Comparison of ENCODE assay signal across 8 cellular contexts in the genomic region with DNA sequence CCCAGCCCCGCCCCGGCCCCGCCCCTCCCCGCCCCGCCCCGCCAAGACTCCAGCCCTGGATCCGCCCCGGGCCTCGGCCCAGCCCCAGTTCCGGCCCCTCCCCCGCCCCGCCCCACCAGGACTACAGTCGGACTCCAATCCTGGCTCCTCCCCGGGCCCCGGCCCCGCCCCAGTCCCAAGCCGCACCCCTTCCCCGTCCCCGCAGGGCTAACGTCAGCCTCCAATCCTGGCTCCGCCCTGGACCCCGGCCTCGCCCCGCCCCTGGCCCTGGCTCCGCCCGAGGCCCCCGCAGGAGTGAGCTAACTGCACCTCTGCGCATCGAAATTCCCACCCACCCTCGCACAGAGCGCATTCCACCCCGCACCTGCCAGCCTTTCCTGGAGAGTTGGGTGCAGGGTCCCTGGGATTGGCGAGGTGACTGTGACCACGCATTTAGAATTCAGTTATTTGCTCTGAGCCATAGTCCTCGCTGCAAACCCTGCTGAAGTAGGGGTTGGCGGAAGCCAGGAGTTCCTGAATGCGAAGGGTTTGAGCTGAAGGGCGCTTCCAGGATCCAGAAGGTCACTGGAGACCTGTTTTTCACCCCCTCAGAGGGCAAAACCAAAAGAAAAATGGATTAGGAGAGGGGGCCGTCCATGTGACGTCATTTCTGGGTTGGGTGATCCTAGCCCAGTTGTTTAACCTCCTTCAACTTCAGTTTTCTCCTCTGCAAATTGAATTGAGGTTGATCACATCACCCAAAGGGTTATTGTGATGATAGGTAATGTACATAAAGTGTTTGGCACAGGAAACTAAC. TPM values are rescaled to one million over a fixed set of nuclear protein-coding genes. Genes with fewer than 3 reads are reported as not detected.
DNase-seq lines count a peak whose midpoint lies in the region; ATAC-seq, FAIRE-seq and TF ChIP-seq lines count a peak whose summit lies in the region.

No MANE protein-coding gene starts in this region.

- peak overlapping the region; percentile 92 for H3K27ac Mint-ChIP-seq in type B pancreatic cell

- H3K36me3 ChIP-seq in heart left ventricle: peaks cover 0 to 13% (median 0%) of the 10 kb centered on the region in 9 donors

- H3K36me3 Mint-ChIP-seq in type B pancreatic cell: no peaks in the 10 kb centered on the region

- H3K4me3 Mint-ChIP-seq in type B pancreatic cell: peak overlapping the region; percentile 83

- H3K27ac ChIP-seq in adipose tissue (ENCODE audit: low read depth, low read length) (peak overlapping the region; percentile 7), heart left ventricle (peak overlapping the region; percentile 68 to 96 (median 93))

- TF ChIP-seq CTCF in heart left ventricle (IDR thresholded peaks at IDR 0.05): no peak
- no peak for TF ChIP-seq CTCF in type B pancreatic cell (conservative IDR thresholded peaks at IDR 0.05)

- H3K4me1 ChIP-seq in heart left ventricle: peaks cover 7 to 55% (median 35%) of the 10 kb centered on the region in 12 donors

- TF ChIP-seq POLR2A in GM12891 (IDR thresholded peaks at IDR 0.05; ENCODE audit: low read depth, low read length) (no peak), heart left ventricle (IDR thresholded peaks at IDR 0.05) (peak in 1 of 2 donors; percentile 32)

- intact Hi-C loops in heart left ventricle (cut with DNase I) (loop anchor here in 4 of 10 donors (5.0 to 10.0 kb wide), 4 partner anchors 153 to 276 kb away; a partner anchor contains a TSS), posterior cingulate gyrus (cut with DNase I) (no loop called here)

- H3K9me3 Mint-ChIP-seq in type B pancreatic cell: no peaks in the 10 kb centered on the region

- H3K9me3 ChIP-seq in heart left ventricle: no peaks in the 10 kb centered on the region

- DNase-seq in GM12891 (ENCODE audit: insufficient read length, low spot score): peak; percentile 97
- DNase-seq in NCI-H1417 (lab: John Stamatoyannopoulos, UW): peak; percentile 91 to 99 (median 95)
- DNase-seq in SW480 (ENCODE audit: low spot score): peak; percentile 85
- peak; percentile 97 to 99 (median 98) for DNase-seq in heart left ventricle
- DNase-seq in posterior cingulate gyrus: peak; percentile 96 to 100 (median 99)
- peak; percentile 96 for DNase-seq in type B pancreatic cell (ENCODE audit: extremely low spot score, unreplicated experiment)

- WGBS in adipose tissue, 3 donors: 2 to 3% (median 3%) methylated on average over 29 to 40 of the region's 40 CpGs
- WGBS in heart left ventricle, 4 donors: 3 to 16% (median 6%) methylated on average over 8 to 40 of the region's 40 CpGs

- no peaks in the 10 kb centered on the region for H3K27me3 Mint-ChIP-seq in type B pancreatic cell

- H3K27me3 ChIP-seq in heart left ventricle: no peaks in the 10 kb centered on the region

- peak overlapping the region in 11 of 12 donors; percentile 30 to 99 (median 79) for H3K4me3 ChIP-seq in heart left ventricle

- peaks cover 51% of the 10 kb centered on the region for H3K4me1 Mint-ChIP-seq in type B pancreatic cell (ENCODE audit: unreplicated experiment)

- no peak for FAIRE-seq in GM12891 (lab: Jason Lieb, UNC)

- ATAC-seq in HG02759 (IDR thresholded peaks at IDR 0.05; ENCODE audit: unreplicated experiment) (peak; percentile 85), heart left ventricle (peak; percentile 88 to 93 (median 90))

TF ChIP-seq in GM12891, 5 proteins besides CTCF, POLR2A, EP300 and RAD21:
- TF ChIP-seq POU2F2 (IDR thresholded peaks at IDR 0.05; ENCODE audit: low read depth, low read length): no peak
- TF ChIP-seq POLR2AphosphoS5 (IDR thresholded peaks at IDR 0.05; ENCODE audit: low read depth, low read length): no peak
- TF ChIP-seq TAF1 (IDR thresholded peaks at IDR 0.05; ENCODE audit: low read depth, low read length): no peak
- TF ChIP-seq SPI1 (IDR thresholded peaks at IDR 0.05; ENCODE audit: low read depth, low read length): no peak
- TF ChIP-seq PAX5 (IDR thresholded peaks at IDR 0.05; ENCODE audit: insufficient read depth, low read length, severe bottlenecking): no peak

RNA-seq across cellular contexts. Expression of a gene that starts 0.6 kb away (rescaled TPM):
- 5.2 TPM for polyA plus RNA-seq in GM12891 (2012; ENCODE audit: low read depth, missing spikeins)
- polyA plus RNA-seq in adipose tissue: 10 to 100 TPM; 13.8 to 24.8 (median 23.9) TPM
- total RNA-seq in heart left ventricle: 10 to 100 TPM; 23.1 to 49.3 (median 24.8) TPM
- polyA plus RNA-seq in heart left ventricle: 10 to 100 TPM; 15.0 to 30.3 TPM
- total RNA-seq in type B pancreatic cell (ENCODE audit: low replicate concordance): 27.7 and 33.2 TPM in 2 replicates

RNA-seq across cellular contexts. Expression of a gene that starts 16.5 kb away (rescaled TPM):
- polyA plus RNA-seq in GM12891 (2012; ENCODE audit: low read depth, missing spikeins): not detected
- 100 to 1,000 TPM in 1 of 3 donors, 10 to 100 TPM in 1, 1 to 10 TPM in 1; 7.3 to 110 (median 25.6) TPM for polyA plus RNA-seq in adipose tissue
- 100 to 1,000 TPM; 115 to 393 (median 280) TPM for total RNA-seq in heart left ventricle
- 10 to 100 TPM; 29.5 to 79.3 TPM for polyA plus RNA-seq in heart left ventricle
- total RNA-seq in type B pancreatic cell (ENCODE audit: low replicate concordance): 0.26 and 14.5 TPM in 2 replicates

RNA-seq across cellular contexts. Expression of a gene that starts 17.7 kb away (rescaled TPM):
- polyA plus RNA-seq in GM12891 (2012; ENCODE audit: low read depth, missing spikeins): 0.04 TPM
- polyA plus RNA-seq in adipose tissue: under 1 TPM in 1 of 3 donors, not detected in 2; 0.03 TPM
- total RNA-seq in heart left ventricle: under 1 TPM in 2 of 9 donors, not detected in 7; 0.06 to 0.29 TPM
- polyA plus RNA-seq in heart left ventricle: under 1 TPM in 1 of 2 donors, not detected in 1; 0.08 TPM
- total RNA-seq in type B pancreatic cell (ENCODE audit: low replicate concordance): not detected in 2 replicates

RNA-seq across cellular contexts. Expression of a gene that starts 29.1 kb away (rescaled TPM):
- polyA plus RNA-seq in GM12891 (2012; ENCODE audit: low read depth, missing spikeins): 0.05 TPM
- under 1 TPM in 2 of 3 donors, not detected in 1; 0.09 to 0.12 TPM for polyA plus RNA-seq in adipose tissue
- total RNA-seq in heart left ventricle: 1 to 10 TPM in 1 of 9 donors, under 1 TPM in 1, not detected in 7; 0.48 to 1.1 TPM
- under 1 TPM in 1 of 2 donors, not detected in 1; 0.08 TPM for polyA plus RNA-seq in heart left ventricle
- not detected in 2 replicates for total RNA-seq in type B pancreatic cell (ENCODE audit: low replicate concordance)

RNA-seq across cellular contexts. Expression of a gene that starts 52.4 kb away (rescaled TPM):
- polyA plus RNA-seq in GM12891 (2012; ENCODE audit: low read depth, missing spikeins): 0.53 TPM
- under 1 TPM; 0.13 to 0.56 (median 0.54) TPM for polyA plus RNA-seq in adipose tissue
- total RNA-seq in heart left ventricle: 1 to 10 TPM in 1 of 9 donors, under 1 TPM in 3, not detected in 5; 0.09 to 1.3 (median 0.29) TPM
- polyA plus RNA-seq in heart left ventricle: under 1 TPM in 1 of 2 donors, not detected in 1; 0.12 TPM
- total RNA-seq in type B pancreatic cell (ENCODE audit: low replicate concordance): 0.27 and 1.3 TPM in 2 replicates

Comparison
In these comparisons a context has a peak if more than half of its experiments do, and no peak if none do; other contexts are left out.
1. Peak in every context shown above with its lines: DNase-seq, ATAC-seq, H3K4me3 ChIP-seq and H3K27ac ChIP-seq.